In genomic region chr22:36371920-36372319, GRCh38 we compare ENCODE assay signal across 2 cellular contexts.
TF ChIP-seq lines count a peak whose summit lies in the region.

No MANE protein-coding gene starts in this region.

TF ChIP-seq in SK-N-SH, 30 proteins besides CTCF, POLR2A, EP300 and RAD21 (continued from another document):
- TF ChIP-seq REST (IDR thresholded peaks at IDR 0.05; ENCODE audit: low read depth, low read length) (no peak), POLR2AphosphoS5 (IDR thresholded peaks at IDR 0.05; ENCODE audit: low read depth, low read length) (no peak), GABPA (IDR thresholded peaks at IDR 0.05; ENCODE audit: low read depth) (no peak), RCOR1 (IDR thresholded peaks at IDR 0.05; ENCODE audit: low read length) (no peak), FOXJ3 (CRISPR knock-in tag; IDR thresholded peaks at IDR 0.05) (no peak), IRF3 (IDR thresholded peaks at IDR 0.05; ENCODE audit: low read depth, low read length) (no peak), TAF1 (IDR thresholded peaks at IDR 0.05; ENCODE audit: borderline replicate concordance, low read depth, low read length) (no peak), FOXM1 (IDR thresholded peaks at IDR 0.05; ENCODE audit: low read depth) (no peak), RFX5 (IDR thresholded peaks at IDR 0.05; ENCODE audit: low read length) (no peak), SMC3 (IDR thresholded peaks at IDR 0.05; ENCODE audit: low read depth, low read length) (no peak), CHD2 (IDR thresholded peaks at IDR 0.05; ENCODE audit: low read length, partially characterized antibody) (no peak), FOSL2 (IDR thresholded peaks at IDR 0.05; ENCODE audit: borderline replicate concordance, low read depth) (no peak), EZH2phosphoT487 (IDR thresholded peaks at IDR 0.05; ENCODE audit: borderline replicate concordance, low read depth) (no peak), MEF2A (IDR thresholded peaks at IDR 0.05; ENCODE audit: borderline replicate concordance, low read depth) (no peak)

TF ChIP-seq in SK-N-SH treated with all-trans-retinoic acid at 6 μM for 48 hours, 23 proteins besides CTCF, POLR2A, EP300 and RAD21 (continued from another document):
- TF ChIP-seq TSHZ2 (CRISPR knock-in tag; IDR thresholded peaks at IDR 0.05) = no peak
- no peak for TF ChIP-seq ARNTL (CRISPR knock-in tag; IDR thresholded peaks at IDR 0.05; ENCODE audit: borderline replicate concordance, low read depth)
- TF ChIP-seq PPARA (CRISPR knock-in tag; IDR thresholded peaks at IDR 0.05; ENCODE audit: borderline replicate concordance) = no peak
- TF ChIP-seq CSDC2 (CRISPR knock-in tag; IDR thresholded peaks at IDR 0.05) = no peak
- no peak for TF ChIP-seq ZFP3 (CRISPR knock-in tag; IDR thresholded peaks at IDR 0.05)
- TF ChIP-seq TOX (CRISPR knock-in tag; IDR thresholded peaks at IDR 0.05; ENCODE audit: borderline replicate concordance) = no peak
- no peak for TF ChIP-seq TCF4 (CRISPR knock-in tag; IDR thresholded peaks at IDR 0.05; ENCODE audit: borderline replicate concordance)
- TF ChIP-seq RARB (CRISPR knock-in tag; IDR thresholded peaks at IDR 0.05) = no peak
- TF ChIP-seq ESRRG (CRISPR knock-in tag; IDR thresholded peaks at IDR 0.05) = no peak
